2 cellular contexts compared by ENCODE assay signal in the genomic region with DNA sequence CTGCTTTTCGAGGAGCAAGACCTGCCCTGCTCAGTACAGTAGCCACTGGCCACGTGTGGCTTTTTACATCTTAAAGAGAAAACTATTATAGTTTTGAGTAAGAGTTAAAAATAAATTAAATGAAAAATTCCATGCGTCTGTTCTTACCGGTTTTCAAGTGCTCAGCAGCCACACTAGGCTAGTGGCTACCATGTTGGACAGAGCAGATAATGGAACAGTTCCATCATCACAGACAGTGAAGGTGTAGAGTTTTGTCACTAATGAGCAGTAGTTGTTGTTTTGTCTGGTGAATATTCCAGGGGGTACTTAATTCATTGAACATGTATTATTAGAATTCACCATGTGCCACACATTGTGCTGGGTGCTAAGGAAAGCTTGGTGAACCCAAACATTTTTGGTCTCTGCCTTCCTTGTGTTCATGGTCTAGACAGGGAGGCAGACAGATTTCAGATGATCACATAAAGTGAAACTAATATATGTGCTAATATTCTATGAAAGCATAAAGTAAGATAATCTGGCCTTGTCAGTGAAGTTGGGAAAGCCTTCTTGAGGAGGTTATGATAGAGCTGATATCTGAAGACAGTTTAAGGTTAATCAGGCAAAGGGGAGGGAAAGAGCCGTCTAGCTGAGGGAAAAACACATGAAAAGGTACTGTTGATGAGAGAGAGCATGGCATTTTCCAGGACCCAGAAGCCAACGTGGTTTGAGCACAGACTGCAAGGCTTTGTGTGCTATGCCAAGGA.
TF ChIP-seq lines count a peak whose summit lies in the region.

No MANE protein-coding gene starts in this region.

TF ChIP-seq in HCT116, 20 proteins besides CTCF, POLR2A, EP300 and RAD21 (continued from another document):
- TF ChIP-seq EGR1 (IDR thresholded peaks at IDR 0.05; ENCODE audit: low read depth): no peak

TF ChIP-seq in K562, 482 proteins besides CTCF, POLR2A, EP300 and RAD21:
- TF ChIP-seq YY1 (IDR thresholded peaks at IDR 0.05; ENCODE audit: borderline replicate concordance in 1 of 3, control insufficient read depth in 1 of 3, extremely low read depth in 1 of 3, insufficient read depth in 3 of 3, insufficient read length in 1 of 3, insufficient replicate concordance in 2 of 3, low read depth in 1 of 3, low read length in 2 of 3) (peak in 1 of 3 experiments; percentile 60), FUS (optimal IDR thresholded peaks at IDR 0.05; ENCODE audit: low read depth, low read length) (no peak), GATAD2A (IDR thresholded peaks at IDR 0.05) (no peak), EHMT2 (IDR thresholded peaks at IDR 0.05) (peak; percentile 55; the same call in 1 of the 2 replicates), FIP1L1 (IDR thresholded peaks at IDR 0.05; ENCODE audit: low read depth, low read length, poor library complexity, severe bottlenecking) (no peak), ELF4 (CRISPR knock-in tag; IDR thresholded peaks at IDR 0.05) (no peak), ZFP1 (CRISPR knock-in tag; IDR thresholded peaks at IDR 0.05) (no peak), ZNF445 (CRISPR knock-in tag; IDR thresholded peaks at IDR 0.05; ENCODE audit: low read depth) (no peak)
- TF ChIP-seq, protein P1, sequence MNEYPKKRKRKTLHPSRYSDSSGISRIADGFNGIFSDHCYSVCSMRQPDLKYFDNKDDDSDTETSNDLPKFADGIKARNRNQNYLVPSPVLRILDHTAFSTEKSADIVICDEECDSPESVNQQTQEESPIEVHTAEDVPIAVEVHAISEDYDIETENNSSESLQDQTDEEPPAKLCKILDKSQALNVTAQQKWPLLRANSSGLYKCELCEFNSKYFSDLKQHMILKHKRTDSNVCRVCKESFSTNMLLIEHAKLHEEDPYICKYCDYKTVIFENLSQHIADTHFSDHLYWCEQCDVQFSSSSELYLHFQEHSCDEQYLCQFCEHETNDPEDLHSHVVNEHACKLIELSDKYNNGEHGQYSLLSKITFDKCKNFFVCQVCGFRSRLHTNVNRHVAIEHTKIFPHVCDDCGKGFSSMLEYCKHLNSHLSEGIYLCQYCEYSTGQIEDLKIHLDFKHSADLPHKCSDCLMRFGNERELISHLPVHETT (CRISPR knock-in tag; conservative IDR thresholded peaks at IDR 0.05 in 1 of 2, IDR thresholded peaks at IDR 0.05 in 1 of 2): no peak; a peak in 1 of 4 replicates
- TF ChIP-seq, protein P2, sequence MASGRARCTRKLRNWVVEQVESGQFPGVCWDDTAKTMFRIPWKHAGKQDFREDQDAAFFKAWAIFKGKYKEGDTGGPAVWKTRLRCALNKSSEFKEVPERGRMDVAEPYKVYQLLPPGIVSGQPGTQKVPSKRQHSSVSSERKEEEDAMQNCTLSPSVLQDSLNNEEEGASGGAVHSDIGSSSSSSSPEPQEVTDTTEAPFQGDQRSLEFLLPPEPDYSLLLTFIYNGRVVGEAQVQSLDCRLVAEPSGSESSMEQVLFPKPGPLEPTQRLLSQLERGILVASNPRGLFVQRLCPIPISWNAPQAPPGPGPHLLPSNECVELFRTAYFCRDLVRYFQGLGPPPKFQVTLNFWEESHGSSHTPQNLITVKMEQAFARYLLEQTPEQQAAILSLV (tag; IDR thresholded peaks at IDR 0.05): no peak
- TF ChIP-seq, protein P3, sequence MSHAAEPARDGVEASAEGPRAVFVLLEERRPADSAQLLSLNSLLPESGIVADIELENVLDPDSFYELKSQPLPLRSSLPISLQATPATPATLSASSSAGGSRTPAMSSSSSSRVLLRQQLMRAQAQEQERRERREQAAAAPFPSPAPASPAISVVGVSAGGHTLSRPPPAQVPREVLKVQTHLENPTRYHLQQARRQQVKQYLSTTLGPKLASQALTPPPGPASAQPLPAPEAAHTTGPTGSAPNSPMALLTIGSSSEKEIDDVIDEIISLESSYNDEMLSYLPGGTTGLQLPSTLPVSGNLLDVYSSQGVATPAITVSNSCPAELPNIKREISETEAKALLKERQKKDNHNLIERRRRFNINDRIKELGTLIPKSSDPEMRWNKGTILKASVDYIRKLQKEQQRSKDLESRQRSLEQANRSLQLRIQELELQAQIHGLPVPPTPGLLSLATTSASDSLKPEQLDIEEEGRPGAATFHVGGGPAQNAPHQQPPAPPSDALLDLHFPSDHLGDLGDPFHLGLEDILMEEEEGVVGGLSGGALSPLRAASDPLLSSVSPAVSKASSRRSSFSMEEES (CRISPR knock-in tag; IDR thresholded peaks at IDR 0.05): no peak
- TF ChIP-seq, protein P4, sequence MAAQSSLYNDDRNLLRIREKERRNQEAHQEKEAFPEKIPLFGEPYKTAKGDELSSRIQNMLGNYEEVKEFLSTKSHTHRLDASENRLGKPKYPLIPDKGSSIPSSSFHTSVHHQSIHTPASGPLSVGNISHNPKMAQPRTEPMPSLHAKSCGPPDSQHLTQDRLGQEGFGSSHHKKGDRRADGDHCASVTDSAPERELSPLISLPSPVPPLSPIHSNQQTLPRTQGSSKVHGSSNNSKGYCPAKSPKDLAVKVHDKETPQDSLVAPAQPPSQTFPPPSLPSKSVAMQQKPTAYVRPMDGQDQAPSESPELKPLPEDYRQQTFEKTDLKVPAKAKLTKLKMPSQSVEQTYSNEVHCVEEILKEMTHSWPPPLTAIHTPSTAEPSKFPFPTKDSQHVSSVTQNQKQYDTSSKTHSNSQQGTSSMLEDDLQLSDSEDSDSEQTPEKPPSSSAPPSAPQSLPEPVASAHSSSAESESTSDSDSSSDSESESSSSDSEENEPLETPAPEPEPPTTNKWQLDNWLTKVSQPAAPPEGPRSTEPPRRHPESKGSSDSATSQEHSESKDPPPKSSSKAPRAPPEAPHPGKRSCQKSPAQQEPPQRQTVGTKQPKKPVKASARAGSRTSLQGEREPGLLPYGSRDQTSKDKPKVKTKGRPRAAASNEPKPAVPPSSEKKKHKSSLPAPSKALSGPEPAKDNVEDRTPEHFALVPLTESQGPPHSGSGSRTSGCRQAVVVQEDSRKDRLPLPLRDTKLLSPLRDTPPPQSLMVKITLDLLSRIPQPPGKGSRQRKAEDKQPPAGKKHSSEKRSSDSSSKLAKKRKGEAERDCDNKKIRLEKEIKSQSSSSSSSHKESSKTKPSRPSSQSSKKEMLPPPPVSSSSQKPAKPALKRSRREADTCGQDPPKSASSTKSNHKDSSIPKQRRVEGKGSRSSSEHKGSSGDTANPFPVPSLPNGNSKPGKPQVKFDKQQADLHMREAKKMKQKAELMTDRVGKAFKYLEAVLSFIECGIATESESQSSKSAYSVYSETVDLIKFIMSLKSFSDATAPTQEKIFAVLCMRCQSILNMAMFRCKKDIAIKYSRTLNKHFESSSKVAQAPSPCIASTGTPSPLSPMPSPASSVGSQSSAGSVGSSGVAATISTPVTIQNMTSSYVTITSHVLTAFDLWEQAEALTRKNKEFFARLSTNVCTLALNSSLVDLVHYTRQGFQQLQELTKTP (IDR thresholded peaks at IDR 0.05; ENCODE audit: low read depth in 1 of 2, partially characterized antibody in 2 of 2): no peak
